Comparison of ENCODE assay signal across 10 cellular contexts in genomic region chr7:157576415-157576814, GRCh38.
DNase-seq lines count a peak whose midpoint lies in the region; ATAC-seq and TF ChIP-seq lines count a peak whose summit lies in the region.
"Had no signal": no experiment of that assay in that cellular context is flagged by ENCODE, and none has a peak within 500 bp of the region (broad histone marks: within the 10 kb centered on the region; RNA-seq: fewer than 3 reads in every experiment).

No MANE protein-coding gene starts in this region.

- no peak overlapping the region for H4K12ac ChIP-seq in trophoblast cell (ENCODE audit: low read depth, low read length)

- H3K27ac ChIP-seq in foreskin keratinocyte (no peak overlapping the region), trophoblast cell (ENCODE audit: low read depth, low read length) (no peak overlapping the region)
- H3K27ac ChIP-seq: stomach had no signal

- no peak overlapping the region for H2AFZ ChIP-seq in trophoblast cell (ENCODE audit: insufficient read depth, low read length, poor library complexity)

- H3K27ac Mint-ChIP-seq in immature natural killer cell, result peak overlapping the region in 5 of 6 donors; percentile 17 to 88 (median 40)

- H3K18ac ChIP-seq in trophoblast cell (ENCODE audit: low read length), result no peak overlapping the region

- no peak overlapping the region for H3K4me2 ChIP-seq in trophoblast cell (ENCODE audit: low read length)

- DNase-seq in NCI-H2196 (lab: John Stamatoyannopoulos, UW; ENCODE audit: unreplicated experiment), result peak; percentile 90
- peak; percentile 14 for DNase-seq in activated CD8-positive, alpha-beta memory T cell treated with anti-CD3 and anti-CD28 coated beads, Interleukin-2, amount 50 U/mL, for 24 hours (ENCODE audit: extremely low read depth)
- DNase-seq in immature natural killer cell, result peak; percentile 27 to 35 (median 32)
- peak; percentile 24 to 46 for DNase-seq in stimulated activated CD8-positive, alpha-beta memory T cell treated with anti-CD3 and anti-CD28 coated beads, Interleukin-15, amount 100 ng/mL, for 48 hours (ENCODE audit: low read depth in 2 of 2)
- DNase-seq in foreskin keratinocyte, result no peak
- DNase-seq in trophoblast cell, result no peak
- DNase-seq in amniotic stem cell (lab: John Stamatoyannopoulos, UW), result no peak
- DNase-seq in Right ventricle myocardium inferior (ENCODE audit: missing footprints), result no peak
- DNase-seq: SHP77 treated with DMSO at 0.1 percent for 48 hours, stomach had no signal

- peaks cover 13 to 25% (median 22%) of the 10 kb centered on the region in 3 donors for H3K27me3 Mint-ChIP-seq in immature natural killer cell (ENCODE audit: low read depth in 3 of 3)

- H2AK5ac ChIP-seq in trophoblast cell (ENCODE audit: low read length), result no peak overlapping the region

- H3K23ac ChIP-seq in trophoblast cell (ENCODE audit: low read length), result no peak overlapping the region

- intact Hi-C loops in Right ventricle myocardium inferior (cut with DNase I), result no loop called here

- H3K27me3 ChIP-seq in foreskin keratinocyte (no peaks in the 10 kb centered on the region), trophoblast cell (ENCODE audit: insufficient read depth, low read length) (no peaks in the 10 kb centered on the region)
- H3K27me3 ChIP-seq: stomach had no signal

- no peaks in the 10 kb centered on the region for H3K36me3 ChIP-seq in trophoblast cell (ENCODE audit: control insufficient read depth in 1 of 2, insufficient read depth in 2 of 2, low read length in 2 of 2)

- no peak overlapping the region for H2BK5ac ChIP-seq in trophoblast cell (ENCODE audit: low read depth, low read length, poor library complexity)

- peak overlapping the region; percentile 27 to 50 (median 44) for H3K4me3 Mint-ChIP-seq in immature natural killer cell

- TF ChIP-seq CTCF in foreskin keratinocyte (conservative IDR thresholded peaks at IDR 0.05), result no peak

- no CpG with 5 or more reads among the region's 36 CpGs for WGBS in trophoblast cell (ENCODE audit: extremely low coverage, insufficient coverage, insufficient read length)

- H4K91ac ChIP-seq in trophoblast cell (ENCODE audit: low read depth, low read length), result no peak overlapping the region

- peaks cover 0 to 1% (median 0%) of the 10 kb centered on the region in 6 donors for H3K9me3 Mint-ChIP-seq in immature natural killer cell

- no peaks in the 10 kb centered on the region for H3K79me1 ChIP-seq in trophoblast cell (ENCODE audit: low read length)

- no peak overlapping the region for H3K4ac ChIP-seq in trophoblast cell (ENCODE audit: low read depth, low read length)

- H3K4me1 ChIP-seq in foreskin keratinocyte, result no peaks in the 10 kb centered on the region
- no peaks in the 10 kb centered on the region for H3K4me1 ChIP-seq in trophoblast cell (ENCODE audit: control insufficient read depth in 1 of 2, insufficient read depth in 2 of 2, low read length in 2 of 2)
- H3K4me1 ChIP-seq: stomach had no signal

- H3K9me3 ChIP-seq in trophoblast cell (ENCODE audit: insufficient read depth, low read depth, low read length), result peaks cover 2% of the 10 kb centered on the region
- H3K9me3 ChIP-seq: stomach had no signal

- no peak overlapping the region for H2BK12ac ChIP-seq in trophoblast cell (ENCODE audit: low read length)

- ATAC-seq in foreskin keratinocyte (no peak), Right ventricle myocardium inferior (no peak)

- H3K36me3 Mint-ChIP-seq in immature natural killer cell, result no peaks in the 10 kb centered on the region

- no peak overlapping the region for H2BK120ac ChIP-seq in trophoblast cell (ENCODE audit: insufficient read depth, low read length, poor library complexity)

- H3K9ac ChIP-seq in trophoblast cell (ENCODE audit: low read length), result no peak overlapping the region

- peaks cover 19 to 25% of the 10 kb centered on the region in 2 donors for H3K4me1 Mint-ChIP-seq in immature natural killer cell

- H3K4me3 ChIP-seq in trophoblast cell (ENCODE audit: low read depth, low read length), result no peak overlapping the region

- H3K79me2 ChIP-seq in trophoblast cell (ENCODE audit: control insufficient read depth, insufficient read depth, low read length, poor library complexity), result no peaks in the 10 kb centered on the region

- H4K8ac ChIP-seq in trophoblast cell (ENCODE audit: low read depth, low read length), result no peak overlapping the region

- H3K14ac ChIP-seq in trophoblast cell (ENCODE audit: low read length), result no peak overlapping the region

Comparison
In these comparisons a context has a peak if more than half of its experiments do, and no peak if none do; other contexts are left out.
1. DNase-seq: peak in NCI-H2196 (single experiment), activated CD8-positive, alpha-beta memory T cell treated with anti-CD3 and anti-CD28 coated beads, Interleukin-2, amount 50 U/mL, for 24 hours (single experiment), immature natural killer cell (3 of 3) and stimulated activated CD8-positive, alpha-beta memory T cell treated with anti-CD3 and anti-CD28 coated beads, Interleukin-15, amount 100 ng/mL, for 48 hours (2 of 2); none in foreskin keratinocyte (0 of 2), trophoblast cell (0 of 2), amniotic stem cell (single experiment) and Right ventricle myocardium inferior (single experiment).